In the genomic region with DNA sequence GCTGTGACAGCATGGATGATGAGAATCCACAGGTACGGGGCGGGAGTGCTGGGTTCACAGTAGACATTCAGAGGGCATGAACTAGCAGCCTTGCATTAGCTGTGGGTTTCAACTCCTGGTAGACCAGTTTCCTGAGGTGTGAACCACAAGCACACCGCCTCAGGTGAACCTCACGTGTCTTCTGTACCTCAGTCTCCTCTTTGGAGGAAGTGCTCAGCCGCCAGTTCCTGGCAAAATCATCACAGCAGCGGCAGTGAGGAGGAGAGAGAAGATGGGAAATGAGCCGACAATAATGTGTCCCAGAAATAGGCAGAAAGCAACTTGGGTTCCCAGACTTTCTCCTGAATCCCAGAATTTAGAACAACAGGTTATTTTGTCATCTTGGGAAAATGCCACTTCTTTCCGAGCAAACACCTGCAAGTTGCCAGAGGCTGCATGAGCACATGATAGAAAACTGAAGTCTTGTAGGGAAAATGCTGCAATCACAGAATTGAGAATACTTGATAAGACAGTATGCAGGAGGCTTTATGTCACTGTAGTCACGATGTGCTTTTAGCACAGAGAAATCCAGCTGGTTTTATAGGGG, we compare ENCODE assay signal across 20 cellular contexts.
DNase-seq lines count a peak whose midpoint lies in the region; ATAC-seq, FAIRE-seq and TF ChIP-seq lines count a peak whose summit lies in the region.
"Had no signal": no experiment of that assay in that cellular context is flagged by ENCODE, and none has a peak within 500 bp of the region (broad histone marks: within the 10 kb centered on the region; RNA-seq: fewer than 3 reads in every experiment).

No MANE protein-coding gene starts in this region.

- no peaks in the 10 kb centered on the region for H4K20me1 ChIP-seq in HepG2 (ENCODE audit: insufficient read depth, low read length)

- H3K36me3 ChIP-seq in liver (ENCODE audit: control insufficient read depth in 4 of 4, insufficient read depth in 3 of 4, low read depth in 1 of 4, low read length in 3 of 4) = no peaks in the 10 kb centered on the region
- H3K36me3 ChIP-seq in HepG2 (replicated peaks in 1 of 2; ENCODE audit: control insufficient read depth in 1 of 2, insufficient read depth in 2 of 2, low read length in 2 of 2) = no peaks in the 10 kb centered on the region

- peak overlapping the region in 1 of 2 donors; percentile 12 for H3K9ac ChIP-seq in liver (ENCODE audit: low read depth in 1 of 2, low read length in 2 of 2)
- no peak overlapping the region for H3K9ac ChIP-seq in HepG2 (ENCODE audit: insufficient read depth, low read depth, low read length)
- H3K9ac ChIP-seq: KMS-11 had no signal

- intact Hi-C loops in HepG2 (cut with micrococcal nuclease; ENCODE audit: unreplicated experiment) = no loop called here

- DNase-seq in HepG2 (ENCODE audit: low spot score) (no peak), WTC11 (ENCODE audit: low spot score) (no peak), left lobe of liver (ENCODE audit: low spot score) (no peak), NCI-H524 (lab: John Stamatoyannopoulos, UW) (no peak)
- DNase-seq: BE2C, EL, GF-D8, H9, NCI-H1092 treated with DMSO at 0.1 percent for 48 hours, NCI-H1436 treated with DMSO at 0.1 percent for 48 hours, NCI-H2029, NCI-H526, OCI-M1 had no signal

- H3K4me3 ChIP-seq in liver (ENCODE audit: low read depth in 1 of 3, low read length in 3 of 3) (no peak overlapping the region), HepG2 (replicated peaks in 1 of 3; ENCODE audit: insufficient read depth in 1 of 3, low read depth in 2 of 3, low read length in 3 of 3) (no peak overlapping the region)
- H3K4me3 ChIP-seq: SJSA1 had no signal

- TF ChIP-seq EP300 in HepG2 (IDR thresholded peaks at IDR 0.05; ENCODE audit: low read depth in 2 of 2, low read length in 2 of 2) = no peak
- TF ChIP-seq EP300 in HepG2 (CRISPR knock-in tag; IDR thresholded peaks at IDR 0.05; ENCODE audit: borderline replicate concordance) = no peak

- in situ Hi-C loops in HepG2 (cut with HindIII; ENCODE audit: extremely low pct_ligation_motif_present, low pct_unique_long_range_greater_than_20kb) = no loop called here

- no peak for TF ChIP-seq CTCF in liver (IDR thresholded peaks at IDR 0.05; ENCODE audit: low read depth, low read length, missing input control)
- no peak for TF ChIP-seq CTCF in HepG2 (CRISPR knock-in tag; IDR thresholded peaks at IDR 0.05)
- no peak for TF ChIP-seq CTCF in WTC11 (IDR thresholded peaks at IDR 0.05)

- no peaks in the 10 kb centered on the region for H3K9me3 Mint-ChIP-seq in WTC11
- H3K9me3 Mint-ChIP-seq: H9 had no signal

- TF ChIP-seq RAD21 in liver (IDR thresholded peaks at IDR 0.05) (no peak), HepG2 (CRISPR knock-in tag; IDR thresholded peaks at IDR 0.05) (no peak)

- H3K4me1 Mint-ChIP-seq in WTC11 = peaks cover 26% of the 10 kb centered on the region

- no peak overlapping the region for H2AFZ ChIP-seq in HepG2 (ENCODE audit: low read length)

- H3K27ac Mint-ChIP-seq in WTC11 = peak overlapping the region; percentile 27; the same call in 1 of the 2 replicates
- H3K27ac Mint-ChIP-seq: H9 had no signal

- H3K4me2 ChIP-seq in HepG2 (ENCODE audit: low read depth, low read length) = no peak overlapping the region
- H3K4me2 ChIP-seq: KMS-11 had no signal

- H3K27ac ChIP-seq in liver (ENCODE audit: low read depth in 1 of 2, low read length in 2 of 2) (peak overlapping the region; percentile 57 to 86), HepG2 (ENCODE audit: extremely low read length, insufficient read depth, low read length) (no peak overlapping the region)
- H3K27ac ChIP-seq: KMS-11, SJSA1 had no signal

- BruUV-seq in HepG2 (replicated peaks; lab: Mats Ljungman, UMichigan) = no TSS peak

- CTCF ChIA-PET in HepG2 (lab: Yijun Ruan, JAX; ENCODE audit: low intra/inter-chr PET ratio, low total read pairs) (no interaction called here), WTC11 (lab: Charles Lee) (no interaction called here)

- H3K27me3 Mint-ChIP-seq in WTC11 (ENCODE audit: low read depth) = no peaks in the 10 kb centered on the region

- peaks cover 0 to 20% (median 10%) of the 10 kb centered on the region in 4 donors for H3K4me1 ChIP-seq in liver (ENCODE audit: control insufficient read depth in 4 of 4, insufficient read depth in 4 of 4, low read length in 3 of 4)
- H3K4me1 ChIP-seq in HepG2 (ENCODE audit: insufficient read depth, low read length) = peaks cover 64% of the 10 kb centered on the region
- H3K4me1 ChIP-seq: SJSA1 had no signal

- no peaks in the 10 kb centered on the region for H3K36me3 Mint-ChIP-seq in WTC11

- ATAC-seq in HepG2 (no peak), WTC11 (no peak), left lobe of liver (peak; percentile 4), GM19023 (IDR thresholded peaks at IDR 0.05; ENCODE audit: unreplicated experiment) (no peak), GM18502 (IDR thresholded peaks at IDR 0.05; ENCODE audit: poor library complexity, unreplicated experiment) (no peak)
- ATAC-seq: Right ventricle myocardium inferior had no signal

- H3K27me3 ChIP-seq in liver (ENCODE audit: control insufficient read depth in 4 of 4, insufficient read depth in 4 of 4, low read length in 3 of 4) (no peaks in the 10 kb centered on the region), HepG2 (ENCODE audit: control insufficient read depth in 1 of 2, insufficient read depth in 2 of 2, low read length in 2 of 2) (no peaks in the 10 kb centered on the region)
- H3K27me3 ChIP-seq: BE2C, SJSA1 had no signal

- no peak for FAIRE-seq in HepG2 (lab: Jason Lieb, UNC)
- FAIRE-seq: RCC 7860 had no signal

- TF ChIP-seq POLR2A in HepG2 (IDR thresholded peaks at IDR 0.05; ENCODE audit: insufficient read depth in 1 of 2, low read depth in 2 of 2, low read length in 2 of 2) = no peak

- POLR2A ChIA-PET in HepG2 (lab: Yijun Ruan, JAX) = no interaction called here
- POLR2A ChIA-PET in WTC11 (lab: Charles Lee) = no interaction called here

- H3K9me3 ChIP-seq in liver (ENCODE audit: control insufficient read depth in 4 of 4, low read length in 3 of 4) (no peaks in the 10 kb centered on the region), HepG2 (ENCODE audit: low read length) (no peaks in the 10 kb centered on the region)
- H3K9me3 ChIP-seq: BE2C, SJSA1 had no signal

- no peaks in the 10 kb centered on the region for H3K79me2 ChIP-seq in HepG2 (ENCODE audit: insufficient read depth, low read length)

- WGBS in liver = 61% methylated on average over 9 of the region's 9 CpGs
- WGBS in HepG2 (ENCODE audit: low lambda C conversion rate) = 96% methylated on average over 9 of the region's 9 CpGs

- no peak overlapping the region for H3K4me3 Mint-ChIP-seq in WTC11
- H3K4me3 Mint-ChIP-seq: H9 had no signal

TF ChIP-seq in liver, 16 proteins besides CTCF, POLR2A, EP300 and RAD21 (continues in another document):
- TF ChIP-seq TAF1 (conservative IDR thresholded peaks at IDR 0.05) = no peak
- TF ChIP-seq, protein P1, sequence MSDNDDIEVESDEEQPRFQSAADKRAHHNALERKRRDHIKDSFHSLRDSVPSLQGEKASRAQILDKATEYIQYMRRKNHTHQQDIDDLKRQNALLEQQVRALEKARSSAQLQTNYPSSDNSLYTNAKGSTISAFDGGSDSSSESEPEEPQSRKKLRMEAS (IDR thresholded peaks at IDR 0.05) = peak; percentile 63
- TF ChIP-seq HNF4A (conservative IDR thresholded peaks at IDR 0.05) = peak; percentile 34 to 60
- TF ChIP-seq YY1 (IDR thresholded peaks at IDR 0.05) = peak; percentile 51
- TF ChIP-seq FOXA2 (IDR thresholded peaks at IDR 0.05) = no peak
- peak in 1 of 2 donors; percentile 30 for TF ChIP-seq JUND (IDR thresholded peaks at IDR 0.05)
- TF ChIP-seq RXRA (IDR thresholded peaks at IDR 0.05) = peak; percentile 31 to 72
- peak in 1 of 2 donors; percentile 46 for TF ChIP-seq EGR1 (IDR thresholded peaks at IDR 0.05; ENCODE audit: low read depth in 2 of 2)
- peak; percentile 13 for TF ChIP-seq SP1 (IDR thresholded peaks at IDR 0.05)
- no peak for TF ChIP-seq HNF4G (IDR thresholded peaks at IDR 0.05)

TF ChIP-seq in HepG2, 621 proteins besides CTCF, POLR2A, EP300 and RAD21:
- no peak for TF ChIP-seq CEBPB (IDR thresholded peaks at IDR 0.05; ENCODE audit: borderline replicate concordance, low read depth, low read length)
- no peak for TF ChIP-seq KDM3A (CRISPR knock-in tag; IDR thresholded peaks at IDR 0.05; ENCODE audit: low read depth)

TF ChIP-seq in WTC11, 78 proteins besides CTCF, POLR2A, EP300 and RAD21 (continues in another document):
- TF ChIP-seq EMX1 (CRISPR knock-in tag; IDR thresholded peaks at IDR 0.05) (no peak), GRHL2 (CRISPR knock-in tag; IDR thresholded peaks at IDR 0.05; ENCODE audit: insufficient replicate concordance, severe bottlenecking) (no peak), TCF7 (CRISPR knock-in tag; IDR thresholded peaks at IDR 0.05; ENCODE audit: low read depth) (no peak), NFATC4 (CRISPR knock-in tag; IDR thresholded peaks at IDR 0.05) (no peak), IRF2 (CRISPR knock-in tag; IDR thresholded peaks at IDR 0.05; ENCODE audit: borderline replicate concordance, low read depth) (no peak), RORB (CRISPR knock-in tag; IDR thresholded peaks at IDR 0.05) (no peak)
- TF ChIP-seq, protein P1 (CRISPR knock-in tag; IDR thresholded peaks at IDR 0.05) = no peak
- TF ChIP-seq, protein P2, sequence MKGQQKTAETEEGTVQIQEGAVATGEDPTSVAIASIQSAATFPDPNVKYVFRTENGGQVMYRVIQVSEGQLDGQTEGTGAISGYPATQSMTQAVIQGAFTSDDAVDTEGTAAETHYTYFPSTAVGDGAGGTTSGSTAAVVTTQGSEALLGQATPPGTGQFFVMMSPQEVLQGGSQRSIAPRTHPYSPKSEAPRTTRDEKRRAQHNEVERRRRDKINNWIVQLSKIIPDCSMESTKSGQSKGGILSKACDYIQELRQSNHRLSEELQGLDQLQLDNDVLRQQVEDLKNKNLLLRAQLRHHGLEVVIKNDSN (CRISPR knock-in tag; IDR thresholded peaks at IDR 0.05) = no peak
- TF ChIP-seq, protein P3, sequence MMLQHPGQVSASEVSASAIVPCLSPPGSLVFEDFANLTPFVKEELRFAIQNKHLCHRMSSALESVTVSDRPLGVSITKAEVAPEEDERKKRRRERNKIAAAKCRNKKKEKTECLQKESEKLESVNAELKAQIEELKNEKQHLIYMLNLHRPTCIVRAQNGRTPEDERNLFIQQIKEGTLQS (CRISPR knock-in tag; conservative IDR thresholded peaks at IDR 0.05) = no peak
- TF ChIP-seq, protein P4, sequence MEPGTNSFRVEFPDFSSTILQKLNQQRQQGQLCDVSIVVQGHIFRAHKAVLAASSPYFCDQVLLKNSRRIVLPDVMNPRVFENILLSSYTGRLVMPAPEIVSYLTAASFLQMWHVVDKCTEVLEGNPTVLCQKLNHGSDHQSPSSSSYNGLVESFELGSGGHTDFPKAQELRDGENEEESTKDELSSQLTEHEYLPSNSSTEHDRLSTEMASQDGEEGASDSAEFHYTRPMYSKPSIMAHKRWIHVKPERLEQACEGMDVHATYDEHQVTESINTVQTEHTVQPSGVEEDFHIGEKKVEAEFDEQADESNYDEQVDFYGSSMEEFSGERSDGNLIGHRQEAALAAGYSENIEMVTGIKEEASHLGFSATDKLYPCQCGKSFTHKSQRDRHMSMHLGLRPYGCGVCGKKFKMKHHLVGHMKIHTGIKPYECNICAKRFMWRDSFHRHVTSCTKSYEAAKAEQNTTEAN (CRISPR knock-in tag; IDR thresholded peaks at IDR 0.05) = no peak
